ENCODE assay signal across 10 cellular contexts in genomic region chr10:78332699-78333098, GRCh38.
"Had no signal": no experiment of that assay in that cellular context is flagged by ENCODE, and none has a peak within 500 bp of the region (broad histone marks: within the 10 kb centered on the region; RNA-seq: fewer than 3 reads in every experiment).

No MANE protein-coding gene starts in this region.

- H3K4me3 Mint-ChIP-seq: activated naive CD8-positive, alpha-beta T cell treated with anti-CD3 and anti-CD28 coated beads, Interleukin-2, amount 10 ng/mL, durations not matched to agents 7 days and 5 days had no signal

- H3K36me3 Mint-ChIP-seq: activated naive CD8-positive, alpha-beta T cell treated with anti-CD3 and anti-CD28 coated beads, Interleukin-2, amount 10 ng/mL, durations not matched to agents 7 days and 5 days had no signal

- ATAC-seq: esophagus mucosa, foreskin keratinocyte, right lobe of liver had no signal

- H3K27ac ChIP-seq: breast epithelium, foreskin keratinocyte, neutrophil, right lobe of liver had no signal

- DNase-seq: activated CD4-positive, alpha-beta T cell treated with anti-CD3 and anti-CD28 coated beads, Interleukin-2, amount 50 U/mL, for 4 hours; activated naive CD8-positive, alpha-beta T cell treated with anti-CD3 and anti-CD28 coated beads, Interleukin-2, amount 10 ng/mL, durations not matched to agents 7 days and 5 days; foreskin keratinocyte; left ventricle myocardium superior; SIG-M5; stimulated activated naive CD4-positive, alpha-beta T cell treated with Interleukin-2 at 50 U/mL for 16 hours had no signal

- H3K27me3 ChIP-seq: breast epithelium, foreskin keratinocyte, neutrophil, right lobe of liver had no signal

- H3K4me3 ChIP-seq: breast epithelium, right lobe of liver had no signal

- H3K36me3 ChIP-seq: breast epithelium, neutrophil, right lobe of liver had no signal

- H3K4me1 ChIP-seq: foreskin keratinocyte had no signal

- H3K9me3 ChIP-seq: neutrophil, right lobe of liver had no signal

- H3K4me1 Mint-ChIP-seq: activated naive CD8-positive, alpha-beta T cell treated with anti-CD3 and anti-CD28 coated beads, Interleukin-2, amount 10 ng/mL, durations not matched to agents 7 days and 5 days had no signal
